Comparison of ENCODE assay signal across 7 cellular contexts in the genomic region with DNA sequence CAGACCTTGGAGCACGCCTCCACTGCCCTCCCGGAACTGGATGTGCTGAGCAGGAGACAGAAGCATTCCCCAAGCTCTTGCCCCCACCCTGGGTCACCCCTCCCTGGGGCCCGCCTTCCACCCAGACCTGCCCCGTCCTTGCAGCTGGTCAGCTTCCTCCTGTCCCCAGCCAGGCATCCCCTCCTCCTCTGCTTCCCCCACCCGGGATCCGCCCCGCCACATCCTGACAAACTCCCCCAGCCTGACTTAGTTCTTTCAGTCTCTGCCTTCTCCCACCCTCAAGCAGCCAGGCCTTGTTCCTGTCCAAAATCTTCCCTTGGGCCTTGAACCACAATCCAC. TPM values are rescaled to one million over a fixed set of nuclear protein-coding genes. Genes with fewer than 3 reads are reported as not detected.
DNase-seq lines count a peak whose midpoint lies in the region; ATAC-seq and TF ChIP-seq lines count a peak whose summit lies in the region.

No MANE protein-coding gene starts in this region.

- no peak overlapping the region for H2BK15ac ChIP-seq in H9 (ENCODE audit: low read depth, low read length)

- WGBS in H9 (ENCODE audit: extremely low coverage, insufficient read length, low lambda C conversion rate) = no CpG with 5 or more reads among the region's 7 CpGs
- 25 to 44% (median 38%) methylated on average over 6 to 7 of the region's 7 CpGs for WGBS in heart left ventricle, 4 donors
- 42 to 50% methylated on average over 7 of the region's 7 CpGs for WGBS in sigmoid colon, 2 donors

- peaks cover 4% of the 10 kb centered on the region for H3K27me3 Mint-ChIP-seq in H9 (ENCODE audit: low read depth)
- peaks cover 12% of the 10 kb centered on the region for H3K27me3 Mint-ChIP-seq in T-helper 17 cell

- no peaks in the 10 kb centered on the region for H4K20me1 ChIP-seq in H9 (ENCODE audit: control insufficient read depth, insufficient read depth, insufficient read length)

- no peaks in the 10 kb centered on the region for H3K36me3 ChIP-seq in heart left ventricle
- H3K36me3 ChIP-seq in sigmoid colon = no peaks in the 10 kb centered on the region

- intact Hi-C loops in heart left ventricle (cut with DNase I) (loop anchor here in 3 of 10 donors (1.0 to 5.0 kb wide), 2 partner anchors 19 to 36 kb away; partner anchors contain the start of genes MAPK11 (in 2 of the 3) and DENND6B (in 1 of the 3)), sigmoid colon (cut with DNase I) (no loop called here)

- TF ChIP-seq POLR2A in heart left ventricle (IDR thresholded peaks at IDR 0.05) (peak in 1 of 2 donors; percentile 30), sigmoid colon (IDR thresholded peaks at IDR 0.05) (no peak)

- no peaks in the 10 kb centered on the region for H3K79me1 ChIP-seq in H9 (ENCODE audit: insufficient read depth, low read depth, low read length, poor library complexity, severe bottlenecking)

- H3K4me3 Mint-ChIP-seq in H9 = peak overlapping the region in 1 of 2 experiments; percentile 2; a peak in 2 of 5 replicates
- H3K4me3 Mint-ChIP-seq in T-helper 17 cell = peak overlapping the region; percentile 62

- no peaks in the 10 kb centered on the region for H3K9me3 Mint-ChIP-seq in H9

- H4K8ac ChIP-seq in H9 (replicated peaks; ENCODE audit: insufficient read length, low read depth, low read length) = no peak overlapping the region

- H3K27me3 ChIP-seq in H9 (ENCODE audit: insufficient read depth, low read length) (no peaks in the 10 kb centered on the region), heart left ventricle (no peaks in the 10 kb centered on the region), sigmoid colon (no peaks in the 10 kb centered on the region)

- H2AFZ ChIP-seq in H9 (ENCODE audit: low read length) = no peak overlapping the region

- no peak overlapping the region for H3K4me2 ChIP-seq in H9 (ENCODE audit: insufficient read depth, insufficient read length, low read length)

- no peaks in the 10 kb centered on the region for H3K79me2 ChIP-seq in H9 (ENCODE audit: insufficient read depth, low read length)

- H3K14ac ChIP-seq in H9 (ENCODE audit: insufficient read depth, low read length) = no peak overlapping the region

- H3K27ac ChIP-seq in H9 (ENCODE audit: insufficient read length, low read depth, low read length) = no peak overlapping the region
- peak overlapping the region; percentile 74 to 95 (median 89) for H3K27ac ChIP-seq in heart left ventricle
- H3K27ac ChIP-seq in sigmoid colon = peak overlapping the region; percentile 85 to 96 (median 90)

- H3K9ac ChIP-seq in H9 (ENCODE audit: extremely low read depth, insufficient read length, low read length) = no peak overlapping the region

- no peak overlapping the region for H3K4ac ChIP-seq in H9 (ENCODE audit: low read depth, low read length)

- no peak for ATAC-seq in T-helper 17 cell
- peak; percentile 45 to 75 (median 56) for ATAC-seq in heart left ventricle
- ATAC-seq in GM21515 (IDR thresholded peaks at IDR 0.05; ENCODE audit: unreplicated experiment) = no peak

- H2BK20ac ChIP-seq in H9 (ENCODE audit: low read depth, low read length, poor library complexity, severe bottlenecking) = no peak overlapping the region

- no peak overlapping the region for H3T11ph ChIP-seq in H9 (ENCODE audit: low read length)

- H3K4me1 Mint-ChIP-seq in H9 (peaks cover 20 to 28% of the 10 kb centered on the region in 2 experiments), T-helper 17 cell (peaks cover 8% of the 10 kb centered on the region)

- no peak for TF ChIP-seq EP300 in sigmoid colon (IDR thresholded peaks at IDR 0.05)

- H3K23me2 ChIP-seq in H9 (ENCODE audit: insufficient read length, low read depth, low read length, poor library complexity, severe bottlenecking) = peaks cover 5% of the 10 kb centered on the region

- no peak overlapping the region for H3K23ac ChIP-seq in H9 (ENCODE audit: insufficient read length, low read depth, low read length)

- H2AK5ac ChIP-seq in H9 (ENCODE audit: insufficient read length, low read length) = no peak overlapping the region

- no peak overlapping the region for H3K56ac ChIP-seq in H9 (ENCODE audit: insufficient read length, low read depth, low read length)

- peak overlapping the region in 1 of 3 experiments; percentile 29; a peak in 1 of 7 replicates for H3K27ac Mint-ChIP-seq in H9
- H3K27ac Mint-ChIP-seq in T-helper 17 cell = no peak overlapping the region

- H2BK120ac ChIP-seq in H9 (ENCODE audit: low read depth, low read length, poor library complexity, severe bottlenecking) = no peak overlapping the region

- no peak overlapping the region for H2BK5ac ChIP-seq in H9 (ENCODE audit: insufficient read length, low read length)

- H3K18ac ChIP-seq in H9 (ENCODE audit: insufficient read length, low read depth, low read length) = no peak overlapping the region

- no peaks in the 10 kb centered on the region for H3K9me3 ChIP-seq in H9 (ENCODE audit: control insufficient read depth, low read depth, low read length)
- H3K9me3 ChIP-seq in T-helper 17 cell (ENCODE audit: control insufficient read depth, low read length, poor library complexity, severe bottlenecking) = no peaks in the 10 kb centered on the region
- no peaks in the 10 kb centered on the region for H3K9me3 ChIP-seq in heart left ventricle
- H3K9me3 ChIP-seq in sigmoid colon = no peaks in the 10 kb centered on the region

- no peaks in the 10 kb centered on the region; a peak in 1 of 7 replicates for H3K36me3 Mint-ChIP-seq in H9 (ENCODE audit: insufficient read depth in 1 of 3, low read depth in 3 of 3)
- no peaks in the 10 kb centered on the region for H3K36me3 Mint-ChIP-seq in T-helper 17 cell (ENCODE audit: low read depth)

- H4K5ac ChIP-seq in H9 (ENCODE audit: insufficient read length, low read depth, low read length) = no peak overlapping the region

- DNase-seq in H9 = peak; percentile 71
- DNase-seq in T-helper 17 cell = no peak
- peak; percentile 90 to 94 (median 93) for DNase-seq in heart left ventricle
- DNase-seq in sigmoid colon = peak; percentile 92
- DNase-seq in effector CD4-positive, alpha-beta T cell = no peak
- no peak for DNase-seq in NCI-H2081 (lab: John Stamatoyannopoulos, UW)

- TF ChIP-seq CTCF in H9 (conservative IDR thresholded peaks at IDR 0.05) (no peak), heart left ventricle (IDR thresholded peaks at IDR 0.05) (no peak), sigmoid colon (IDR thresholded peaks at IDR 0.05) (no peak)

- H3K4me1 ChIP-seq in H9 (ENCODE audit: insufficient read depth, low read length) (no peaks in the 10 kb centered on the region; the same call in 1 of the 2 replicates), heart left ventricle (peaks cover 13 to 58% (median 46%) of the 10 kb centered on the region in 12 donors), sigmoid colon (peaks cover 3 to 55% (median 43%) of the 10 kb centered on the region in 4 donors)

- H4K91ac ChIP-seq in H9 (ENCODE audit: insufficient read length, low read depth, low read length) = no peak overlapping the region

- H2BK12ac ChIP-seq in H9 (ENCODE audit: insufficient read length, low read depth, low read length) = no peak overlapping the region

- H3K4me3 ChIP-seq in heart left ventricle (peak overlapping the region in 8 of 12 donors; percentile 6 to 38 (median 31)), sigmoid colon (no peak overlapping the region)

RNA-seq across cellular contexts. Expression of gene PLXNB2, which starts 1.1 kb away (rescaled TPM):
- total RNA-seq in H9 (2021) (84.4 and 87.6 TPM in 2 replicates), T-helper 17 cell (1 to 10 TPM; 3.0 to 7.6 TPM), heart left ventricle (100 to 1,000 TPM in 2 of 9 donors, 10 to 100 TPM in 7; 44.4 to 139 (median 57.9) TPM), sigmoid colon (100 to 1,000 TPM in 1 of 4 donors, 10 to 100 TPM in 3; 60.4 to 150 (median 68.7) TPM)
- polyA plus RNA-seq in heart left ventricle (10 to 100 TPM; 35.1 to 40.3 TPM), sigmoid colon (100 to 1,000 TPM in 1 of 3 donors, 10 to 100 TPM in 2; 18.6 to 142 (median 35.8) TPM)

RNA-seq across cellular contexts. Expression of gene DENND6B, which starts 18.2 kb away (rescaled TPM):
- total RNA-seq in H9 (2021) (1.0 and 1.5 TPM in 2 replicates), T-helper 17 cell (1 to 10 TPM; 1.8 to 2.2 TPM), heart left ventricle (1 to 10 TPM; 1.0 to 3.2 (median 2.0) TPM), sigmoid colon (1 to 10 TPM; 2.1 to 7.2 (median 2.8) TPM)
- polyA plus RNA-seq in heart left ventricle (1 to 10 TPM; 1.0 to 1.3 TPM), sigmoid colon (1 to 10 TPM in 2 of 3 donors, under 1 TPM in 1; 0.69 to 4.4 (median 1.2) TPM)

RNA-seq across cellular contexts. Expression of gene PPP6R2, which starts 34.6 kb away (rescaled TPM):
- total RNA-seq in H9 (2021) (41.2 and 42.6 TPM in 2 replicates), T-helper 17 cell (10 to 100 TPM; 62.1 to 63.7 TPM), heart left ventricle (10 to 100 TPM; 31.6 to 68.1 (median 41.5) TPM), sigmoid colon (10 to 100 TPM; 29.0 to 64.5 (median 43.9) TPM)
- polyA plus RNA-seq in heart left ventricle (10 to 100 TPM; 29.6 to 42.4 TPM), sigmoid colon (10 to 100 TPM; 15.0 to 57.5 (median 22.4) TPM)

RNA-seq across cellular contexts. Expression of gene MAPK11, which starts 38.4 kb away (rescaled TPM):
- 1.5 and 2.1 TPM in 2 replicates for total RNA-seq in H9 (2021)
- 10 to 100 TPM; 13.2 to 14.4 TPM for total RNA-seq in T-helper 17 cell
- total RNA-seq in heart left ventricle = 10 to 100 TPM in 1 of 9 donors, 1 to 10 TPM in 8; 5.0 to 12.1 (median 7.0) TPM
- polyA plus RNA-seq in heart left ventricle = 1 to 10 TPM; 7.8 to 9.9 TPM
- 1 to 10 TPM in 3 of 4 donors, under 1 TPM in 1; 0.82 to 6.6 (median 4.5) TPM for total RNA-seq in sigmoid colon
- 1 to 10 TPM in 2 of 3 donors, under 1 TPM in 1; 0.23 to 7.3 (median 1.2) TPM for polyA plus RNA-seq in sigmoid colon

RNA-seq across cellular contexts. Expression of gene MAPK12, which starts 47.1 kb away (rescaled TPM):
- total RNA-seq in H9 (2021) (31.3 and 32.3 TPM in 2 replicates), T-helper 17 cell (1 to 10 TPM; 1.7 to 1.9 TPM), heart left ventricle (10 to 100 TPM; 12.2 to 18.0 (median 15.5) TPM), sigmoid colon (1 to 10 TPM; 2.5 to 10.0 (median 6.7) TPM)
- polyA plus RNA-seq in heart left ventricle (10 to 100 TPM; 11.6 to 17.9 TPM), sigmoid colon (1 to 10 TPM in 2 of 3 donors, under 1 TPM in 1; 0.60 to 6.0 (median 2.1) TPM)

Comparison
In these comparisons a context has a peak if more than half of its experiments do, and no peak if none do; other contexts are left out.
1. DNase-seq: peak in H9 (single experiment), heart left ventricle (5 of 5) and sigmoid colon (single experiment); none in T-helper 17 cell (0 of 3), effector CD4-positive, alpha-beta T cell (single experiment) and NCI-H2081 (0 of 2).
2. ATAC-seq: peak in heart left ventricle (4 of 4); none in T-helper 17 cell (single experiment) and GM21515 (single experiment).
3. H3K4me3 ChIP-seq: peak in heart left ventricle (8 of 12); none in sigmoid colon (0 of 4).